20 cellular contexts compared by ENCODE assay signal in genomic region chr19:14175351-14175792, GRCh38. TPM values are rescaled to one million over a fixed set of nuclear protein-coding genes. Genes with fewer than 3 reads are reported as not detected.
DNase-seq lines count a peak whose midpoint lies in the region; ATAC-seq and TF ChIP-seq lines count a peak whose summit lies in the region.
"Had no signal": no experiment of that assay in that cellular context is flagged by ENCODE, and none has a peak within 500 bp of the region (broad histone marks: within the 10 kb centered on the region; RNA-seq: fewer than 3 reads in every experiment).

No MANE protein-coding gene starts in this region.

- peaks cover 2% of the 10 kb centered on the region for H3K4me1 ChIP-seq in right cardiac atrium (ENCODE audit: control insufficient read depth, insufficient read depth, low read length)

- H3K9me3 Mint-ChIP-seq in activated naive CD4-positive, alpha-beta T cell treated with anti-CD3 and anti-CD28 coated beads, Interleukin-2, amount 50 U/mL, for 72 hours: no peaks in the 10 kb centered on the region
- H3K9me3 Mint-ChIP-seq in WTC11 (no peaks in the 10 kb centered on the region), progenitor cell of endocrine pancreas (ENCODE audit: low read depth) (no peaks in the 10 kb centered on the region)
- H3K9me3 Mint-ChIP-seq in central memory CD8-positive, alpha-beta T cell: no peaks in the 10 kb centered on the region

- H3K27me3 Mint-ChIP-seq in WTC11 (ENCODE audit: low read depth): no peaks in the 10 kb centered on the region
- no peaks in the 10 kb centered on the region for H3K27me3 Mint-ChIP-seq in central memory CD8-positive, alpha-beta T cell
- H3K27me3 Mint-ChIP-seq in progenitor cell of endocrine pancreas: no peaks in the 10 kb centered on the region

- H3K4me1 Mint-ChIP-seq in WTC11: no peaks in the 10 kb centered on the region
- H3K4me1 Mint-ChIP-seq in central memory CD8-positive, alpha-beta T cell: peaks cover 7% of the 10 kb centered on the region
- peaks cover 3% of the 10 kb centered on the region for H3K4me1 Mint-ChIP-seq in progenitor cell of endocrine pancreas (ENCODE audit: low read depth)

- H3K9me3 ChIP-seq in right cardiac atrium (ENCODE audit: control insufficient read depth, low read length): no peaks in the 10 kb centered on the region

- TF ChIP-seq CTCF in WTC11 (IDR thresholded peaks at IDR 0.05) (no peak), progenitor cell of endocrine pancreas (IDR thresholded peaks at IDR 0.05; ENCODE audit: unreplicated experiment) (no peak)

- H3K27ac ChIP-seq in right cardiac atrium (ENCODE audit: low read length): no peak overlapping the region

- POLR2A ChIA-PET in WTC11 (lab: Charles Lee): no interaction called here

- H3K4me3 ChIP-seq in right cardiac atrium (ENCODE audit: low read length): no peak overlapping the region

- peak overlapping the region; percentile 2 to 51 for H3K27ac Mint-ChIP-seq in activated naive CD4-positive, alpha-beta T cell treated with anti-CD3 and anti-CD28 coated beads, Interleukin-2, amount 50 U/mL, for 72 hours
- peak overlapping the region; percentile 15 for H3K27ac Mint-ChIP-seq in WTC11
- peak overlapping the region; percentile 2 for H3K27ac Mint-ChIP-seq in central memory CD8-positive, alpha-beta T cell (ENCODE audit: low read depth)
- H3K27ac Mint-ChIP-seq in progenitor cell of endocrine pancreas: peak overlapping the region; percentile 2
- H3K27ac Mint-ChIP-seq: CD14-positive monocyte had no signal

- CTCF ChIA-PET in WTC11 (lab: Charles Lee): interaction anchor here (0.5 kb wide), 1 partner anchor 206 kb away, joined by 3 read pairs; the partner anchor contains the start of gene ADGRE5

- no peak for DNase-seq in activated naive CD4-positive, alpha-beta T cell treated with anti-CD3 and anti-CD28 coated beads, Interleukin-2, amount 50 U/mL, for 72 hours (ENCODE audit: low spot score in 2 of 2)
- no peak for DNase-seq in activated naive CD4-positive, alpha-beta T cell treated with Interleukin-2 at 50 U/mL for 16 hours
- DNase-seq in WTC11 (ENCODE audit: low spot score) (no peak), progenitor cell of endocrine pancreas (ENCODE audit: low spot score, unreplicated experiment) (no peak), right cardiac atrium (no peak)
- DNase-seq in central memory CD8-positive, alpha-beta T cell (ENCODE audit: low spot score in 2 of 2): no peak
- DNase-seq: AML-193; DMS79; GOT3; NCI-H1417 treated with DMSO at 0.1 percent for 48 hours; NCI-H1930; NCI-H2171 treated with DMSO at 0.1 percent for 48 hours; NCI-H446 treated with DMSO at 0.1 percent for 48 hours; NK-92 treated with Interleukin-12 subunit alpha and Interleukin-12 subunit beta, amount 100 ng/mL, for 24 hours; OCI-M1; RPMI8226; SIG-M5 had no signal

- WGBS in right cardiac atrium: 90% methylated on average over 6 of the region's 6 CpGs

- H3K4me3 Mint-ChIP-seq in WTC11: no peak overlapping the region
- no peak overlapping the region for H3K4me3 Mint-ChIP-seq in central memory CD8-positive, alpha-beta T cell
- H3K4me3 Mint-ChIP-seq in progenitor cell of endocrine pancreas (ENCODE audit: low read depth): no peak overlapping the region
- H3K4me3 Mint-ChIP-seq: CD14-positive monocyte had no signal

- intact Hi-C loops in right cardiac atrium (cut with DNase I): no loop called here

- ATAC-seq in activated naive CD4-positive, alpha-beta T cell treated with anti-CD3 and anti-CD28 coated beads, Interleukin-2, amount 50 U/mL, for 72 hours: no peak
- ATAC-seq in WTC11: no peak
- no peak for ATAC-seq in central memory CD8-positive, alpha-beta T cell (replicated peaks; ENCODE audit: extremely low read depth, poor library complexity, severe bottlenecking)
- no peak for ATAC-seq in HG03520 (IDR thresholded peaks at IDR 0.05; ENCODE audit: unreplicated experiment)
- no peak for ATAC-seq in right cardiac atrium
- no peak for ATAC-seq in GM21423 (IDR thresholded peaks at IDR 0.05; ENCODE audit: unreplicated experiment)

- peaks cover 3 to 11% of the 10 kb centered on the region in 2 donors for H3K36me3 Mint-ChIP-seq in activated naive CD4-positive, alpha-beta T cell treated with anti-CD3 and anti-CD28 coated beads, Interleukin-2, amount 50 U/mL, for 72 hours
- H3K36me3 Mint-ChIP-seq in WTC11: peaks cover 54% of the 10 kb centered on the region
- H3K36me3 Mint-ChIP-seq in central memory CD8-positive, alpha-beta T cell (ENCODE audit: insufficient read depth): peaks cover 5% of the 10 kb centered on the region
- peaks cover 23% of the 10 kb centered on the region for H3K36me3 Mint-ChIP-seq in progenitor cell of endocrine pancreas (ENCODE audit: insufficient read depth)

- H3K27me3 ChIP-seq in right cardiac atrium (ENCODE audit: control insufficient read depth, insufficient read depth): no peaks in the 10 kb centered on the region

TF ChIP-seq in WTC11, 78 proteins besides CTCF, POLR2A, EP300 and RAD21:
- TF ChIP-seq TP53 (CRISPR knock-in tag; IDR thresholded peaks at IDR 0.05) (no peak), JAZF1 (CRISPR knock-in tag; IDR thresholded peaks at IDR 0.05) (no peak), STAT6 (CRISPR knock-in tag; conservative IDR thresholded peaks at IDR 0.05; ENCODE audit: low read depth) (no peak), ZNF512 (CRISPR knock-in tag; IDR thresholded peaks at IDR 0.05; ENCODE audit: borderline replicate concordance) (no peak)

RNA-seq across cellular contexts. Expression of gene ADGRL1, which starts 30.6 kb away (rescaled TPM):
- total RNA-seq in activated naive CD4-positive, alpha-beta T cell treated with anti-CD3 and anti-CD28 coated beads, Interleukin-2, amount 50 U/mL, for 72 hours: 10 to 100 TPM in 1 of 2 donors, 1 to 10 TPM in 1; 9.2 to 25.7 TPM
- total RNA-seq in WTC11 (2021) (128 to 140 TPM (median 140 TPM) in 3 replicates), progenitor cell of endocrine pancreas (54.6 and 55.3 TPM in 2 replicates), right cardiac atrium (10 to 100 TPM; 28.4 to 36.9 (median 34.0) TPM)
- polyA plus RNA-seq in right cardiac atrium: 20.1 TPM
- polyA plus RNA-seq: CD14-positive monocyte had no signal

RNA-seq across cellular contexts. Expression of gene ASF1B, which starts 39.0 kb away (rescaled TPM):
- total RNA-seq in activated naive CD4-positive, alpha-beta T cell treated with anti-CD3 and anti-CD28 coated beads, Interleukin-2, amount 50 U/mL, for 72 hours: 10 to 100 TPM; 68.3 to 76.1 TPM
- 37.1 to 40.4 TPM (median 38.4 TPM) in 3 replicates for total RNA-seq in WTC11 (2021)
- 18.4 TPM in 2 replicates for total RNA-seq in progenitor cell of endocrine pancreas
- 1 to 10 TPM in 3 of 4 donors, under 1 TPM in 1; 0.56 to 1.4 (median 1.2) TPM for total RNA-seq in right cardiac atrium
- 0.29 TPM for polyA plus RNA-seq in right cardiac atrium

RNA-seq across cellular contexts. Expression of gene PRKACA, which starts 57.8 kb away (rescaled TPM):
- 10 to 100 TPM; 66.3 to 84.5 TPM for total RNA-seq in activated naive CD4-positive, alpha-beta T cell treated with anti-CD3 and anti-CD28 coated beads, Interleukin-2, amount 50 U/mL, for 72 hours
- total RNA-seq in WTC11 (2021) (37.8 to 48.0 TPM (median 41.7 TPM) in 3 replicates), progenitor cell of endocrine pancreas (87.4 and 92.1 TPM in 2 replicates), right cardiac atrium (100 to 1,000 TPM; 351 to 412 (median 373) TPM)
- polyA plus RNA-seq in right cardiac atrium: 256 TPM
